ENCODE assay signal across 9 cellular contexts in genomic region chr2:189210250-189211075, GRCh38. TPM values are rescaled to one million over a fixed set of nuclear protein-coding genes. Genes with fewer than 3 reads are reported as not detected.
DNase-seq lines count a peak whose midpoint lies in the region; ATAC-seq lines count a peak whose summit lies in the region.
"Had no signal": no experiment of that assay in that cellular context is flagged by ENCODE, and none has a peak within 500 bp of the region (broad histone marks: within the 10 kb centered on the region; RNA-seq: fewer than 3 reads in every experiment).

No MANE protein-coding gene starts in this region.

- peak overlapping the region; percentile 85 for H3K27ac ChIP-seq in rectal smooth muscle tissue (ENCODE audit: low read depth, low read length)
- H3K27ac ChIP-seq: KMS-11 had no signal

- no peaks in the 10 kb centered on the region for H3K36me3 ChIP-seq in rectal smooth muscle tissue (ENCODE audit: control insufficient read depth, insufficient read depth, low read length)

- peak overlapping the region; percentile 25 for H3K9ac ChIP-seq in rectal smooth muscle tissue (ENCODE audit: low read length)
- H3K9ac ChIP-seq: KMS-11 had no signal

- H3K4me1 ChIP-seq in rectal smooth muscle tissue (ENCODE audit: control insufficient read depth, insufficient read depth, low read length): peaks cover 8% of the 10 kb centered on the region

- no peaks in the 10 kb centered on the region for H3K27me3 ChIP-seq in rectal smooth muscle tissue (ENCODE audit: control insufficient read depth, insufficient read depth, low read length)

- DNase-seq in GM04504 (ENCODE audit: low read depth) (peak; percentile 91), RPMI7951 (ENCODE audit: low read depth) (peak; percentile 95), fibroblast of peridontal ligament (ENCODE audit: extremely low read depth) (peak; percentile 99), NCI-H524 (lab: John Stamatoyannopoulos, UW) (no peak), cerebellar nuclear complex (lab: John Stamatoyannopoulos, UW) (no peak)

- ATAC-seq in HG02870 (IDR thresholded peaks at IDR 0.05; ENCODE audit: unreplicated experiment): no peak
- ATAC-seq in GM21717 (IDR thresholded peaks at IDR 0.05; ENCODE audit: unreplicated experiment): no peak

- H3K4me3 ChIP-seq in rectal smooth muscle tissue (ENCODE audit: low read length): peak overlapping the region; percentile 52

RNA-seq across cellular contexts. Expression of gene COL5A2, which starts 30.9 kb away (rescaled TPM):
- total RNA-seq in RPMI7951 (2014; rRNA removed; shearing (Covaris generic)): 175 and 204 TPM in 2 replicates

Comparison
In these comparisons a context has a peak if more than half of its experiments do, and no peak if none do; other contexts are left out.
1. DNase-seq: peak in GM04504 (single experiment), RPMI7951 (single experiment) and fibroblast of peridontal ligament (single experiment); none in NCI-H524 (0 of 2) and cerebellar nuclear complex (0 of 2).